16 cellular contexts compared by ENCODE assay signal in the genomic region with DNA sequence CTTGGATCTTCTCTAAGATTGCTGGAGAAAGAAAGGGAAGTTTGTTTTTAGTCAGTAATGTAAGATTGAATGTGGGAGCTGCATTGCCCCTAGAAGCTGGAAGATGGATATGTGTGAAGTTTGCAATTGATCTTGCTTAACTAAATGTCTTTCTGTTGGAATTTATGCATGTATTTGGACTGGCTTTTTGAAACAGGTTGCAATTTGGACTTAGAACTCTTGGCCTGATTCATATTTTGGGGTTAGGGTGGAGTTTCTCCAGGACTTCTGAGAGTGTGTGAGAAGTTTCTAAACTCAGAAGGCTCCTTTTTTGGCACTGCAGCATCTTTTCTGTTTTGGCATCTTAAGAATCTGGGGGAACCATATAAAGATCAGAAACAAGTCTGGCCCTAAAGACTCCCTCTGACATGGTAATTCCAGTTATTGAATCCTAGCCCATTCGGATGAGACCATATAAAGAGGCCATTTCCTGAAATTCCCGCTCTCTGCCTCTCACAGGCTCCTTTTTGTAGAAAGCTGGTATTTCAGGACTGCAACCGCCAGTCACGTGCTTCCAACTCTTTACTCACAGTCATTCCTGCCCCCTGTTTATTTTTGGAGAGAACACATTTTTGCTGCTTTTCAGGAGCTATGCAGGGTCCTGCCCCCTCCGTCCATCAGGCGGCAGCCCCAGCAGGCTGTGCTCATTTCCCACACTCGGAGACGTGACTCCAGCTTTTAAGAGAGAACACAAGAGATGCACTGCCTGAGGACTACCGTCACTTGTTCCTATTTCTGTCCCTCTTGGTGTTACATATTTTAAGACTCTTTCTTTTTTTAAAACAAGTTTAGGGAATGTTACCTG. TPM values are rescaled to one million over a fixed set of nuclear protein-coding genes. Genes with fewer than 3 reads are reported as not detected.
DNase-seq lines count a peak whose midpoint lies in the region; ATAC-seq, FAIRE-seq and TF ChIP-seq lines count a peak whose summit lies in the region.
"Had no signal": no experiment of that assay in that cellular context is flagged by ENCODE, and none has a peak within 500 bp of the region (broad histone marks: within the 10 kb centered on the region; RNA-seq: fewer than 3 reads in every experiment).

No MANE protein-coding gene starts in this region.

- H3K36me3 ChIP-seq in liver (ENCODE audit: control insufficient read depth in 4 of 4, insufficient read depth in 3 of 4, low read depth in 1 of 4, low read length in 3 of 4) (peaks cover 5 to 36% (median 18%) of the 10 kb centered on the region in 4 donors), HepG2 (replicated peaks in 1 of 2; ENCODE audit: control insufficient read depth in 1 of 2, insufficient read depth in 2 of 2, low read length in 2 of 2) (no peaks in the 10 kb centered on the region), aorta (ENCODE audit: control insufficient read depth in 1 of 2, insufficient read depth in 2 of 2, low read length in 1 of 2) (peaks cover 0 to 3% of the 10 kb centered on the region in 2 donors)

- CTCF ChIA-PET in HepG2 (lab: Yijun Ruan, JAX; ENCODE audit: low intra/inter-chr PET ratio, low total read pairs), result no interaction called here

- H4K20me1 ChIP-seq in HepG2 (ENCODE audit: insufficient read depth, low read length), result no peaks in the 10 kb centered on the region

- H3K4me3 ChIP-seq in liver (ENCODE audit: low read depth in 1 of 3, low read length in 3 of 3) (no peak overlapping the region), HepG2 (replicated peaks in 1 of 3; ENCODE audit: insufficient read depth in 1 of 3, low read depth in 2 of 3, low read length in 3 of 3) (no peak overlapping the region), aorta (ENCODE audit: low read length in 2 of 2) (no peak overlapping the region)
- H3K4me3 ChIP-seq: SK-N-MC had no signal

- no peak for FAIRE-seq in HepG2 (lab: Jason Lieb, UNC)
- FAIRE-seq: endothelial cell of umbilical vein, TTC549 had no signal

- POLR2A ChIA-PET in HepG2 (lab: Yijun Ruan, JAX), result no interaction called here

- TF ChIP-seq CTCF in liver (IDR thresholded peaks at IDR 0.05; ENCODE audit: low read depth, low read length, missing input control), result no peak
- TF ChIP-seq CTCF in HepG2 (CRISPR knock-in tag; IDR thresholded peaks at IDR 0.05), result no peak

- peak overlapping the region in 1 of 2 donors; percentile 45 for H3K27ac ChIP-seq in liver (ENCODE audit: low read depth in 1 of 2, low read length in 2 of 2)
- no peak overlapping the region for H3K27ac ChIP-seq in HepG2 (ENCODE audit: extremely low read length, insufficient read depth, low read length)
- peak overlapping the region; percentile 96 to 100 for H3K27ac ChIP-seq in aorta (ENCODE audit: low read depth in 1 of 2, low read length in 2 of 2)
- H3K27ac ChIP-seq: SK-N-MC had no signal

- 90% methylated on average over 9 of the region's 9 CpGs for WGBS in liver
- 74% methylated on average over 9 of the region's 9 CpGs for WGBS in HepG2 (ENCODE audit: low lambda C conversion rate)
- 7% methylated on average over 9 of the region's 9 CpGs for WGBS in aorta, 2 donors

- intact Hi-C loops in HepG2 (cut with micrococcal nuclease; ENCODE audit: unreplicated experiment) (no loop called here), posterior vena cava (cut with DNase I) (no loop called here), aorta (cut with DNase I) (loop anchor here in 1 of 2 donors (5.0 kb wide), 1 partner anchor 35 kb away; no protein-coding TSS in a partner anchor)

- no peaks in the 10 kb centered on the region for H3K79me2 ChIP-seq in HepG2 (ENCODE audit: insufficient read depth, low read length)

- TF ChIP-seq EP300 in HepG2 (IDR thresholded peaks at IDR 0.05; ENCODE audit: low read depth in 2 of 2, low read length in 2 of 2), result no peak
- TF ChIP-seq EP300 in HepG2 (CRISPR knock-in tag; IDR thresholded peaks at IDR 0.05; ENCODE audit: borderline replicate concordance), result no peak

- H3K27me3 ChIP-seq in liver (ENCODE audit: control insufficient read depth in 4 of 4, insufficient read depth in 4 of 4, low read length in 3 of 4) (no peaks in the 10 kb centered on the region), HepG2 (ENCODE audit: control insufficient read depth in 1 of 2, insufficient read depth in 2 of 2, low read length in 2 of 2) (no peaks in the 10 kb centered on the region; a peak in 2 of 5 replicates), aorta (ENCODE audit: control insufficient read depth in 1 of 2, insufficient read depth in 2 of 2, low read length in 1 of 2) (no peaks in the 10 kb centered on the region)

- no TSS peak for BruUV-seq in HepG2 (replicated peaks; lab: Mats Ljungman, UMichigan)

- in situ Hi-C loops in HepG2 (cut with HindIII; ENCODE audit: extremely low pct_ligation_motif_present, low pct_unique_long_range_greater_than_20kb), result no loop called here

- H2AFZ ChIP-seq in HepG2 (ENCODE audit: low read length), result no peak overlapping the region

- H3K9ac ChIP-seq in liver (ENCODE audit: low read depth in 1 of 2, low read length in 2 of 2) (no peak overlapping the region), HepG2 (ENCODE audit: insufficient read depth, low read depth, low read length) (no peak overlapping the region)

- ATAC-seq in HepG2 (no peak), aorta (ENCODE audit: low FRiP score) (peak; percentile 89), GM19397 (IDR thresholded peaks at IDR 0.05; ENCODE audit: unreplicated experiment) (no peak)

- peaks cover 0 to 10% (median 8%) of the 10 kb centered on the region in 4 donors for H3K4me1 ChIP-seq in liver (ENCODE audit: control insufficient read depth in 4 of 4, insufficient read depth in 4 of 4, low read length in 3 of 4)
- H3K4me1 ChIP-seq in HepG2 (ENCODE audit: insufficient read depth, low read length), result no peaks in the 10 kb centered on the region
- peaks cover 0 to 2% of the 10 kb centered on the region in 2 donors for H3K4me1 ChIP-seq in aorta (ENCODE audit: control insufficient read depth in 1 of 2, insufficient read depth in 2 of 2, low read length in 2 of 2)

- DNase-seq in HepG2 (ENCODE audit: low spot score) (no peak), hepatic stellate cell (ENCODE audit: low spot score) (peak; percentile 68), posterior vena cava (ENCODE audit: low spot score) (peak; percentile 82), aorta (peak; percentile 80 to 88), NCI-H446 treated with DMSO at 0.1 percent for 48 hours (lab: John Stamatoyannopoulos, UW) (no peak), CD1c-positive myeloid dendritic cell (ENCODE audit: extremely low spot score) (no peak)
- DNase-seq: 8988T; activated CD8-positive, alpha-beta memory T cell treated with anti-CD3 and anti-CD28 coated beads for 24 hours; activated effector memory CD4-positive, alpha-beta T cell treated with anti-CD3 and anti-CD28 coated beads, Interleukin-2, amount 50 U/mL, for 16 hours; COR-L47; HFFc6 had no signal

- TF ChIP-seq POLR2A in HepG2 (IDR thresholded peaks at IDR 0.05; ENCODE audit: insufficient read depth in 1 of 2, low read depth in 2 of 2, low read length in 2 of 2), result no peak

- no peaks in the 10 kb centered on the region for H3K9me3 ChIP-seq in liver (ENCODE audit: control insufficient read depth in 4 of 4, low read length in 3 of 4)
- no peaks in the 10 kb centered on the region for H3K9me3 ChIP-seq in HepG2 (ENCODE audit: low read length)
- no peaks in the 10 kb centered on the region for H3K9me3 ChIP-seq in aorta (ENCODE audit: control insufficient read depth, low read length)

- TF ChIP-seq RAD21 in liver (IDR thresholded peaks at IDR 0.05) (peak in 1 of 2 donors; percentile 14), HepG2 (CRISPR knock-in tag; IDR thresholded peaks at IDR 0.05) (no peak)

- no peak overlapping the region for H3K4me2 ChIP-seq in HepG2 (ENCODE audit: low read depth, low read length)

RNA-seq across cellular contexts. Expression of a gene that starts 26.6 kb away (rescaled TPM):
- total RNA-seq in liver (10 to 100 TPM in 1 of 2 donors, 1 to 10 TPM in 1; 7.8 to 13.5 TPM), HepG2 (2016; rRNA removed; fragmentation: Illumina TruSeq; extraction: Trizol) (0.15 TPM in 1 of 2 replicates, not detected in the other), posterior vena cava (10 to 100 TPM; 44.9 to 79.6 TPM), aorta (10 to 100 TPM; 44.3 to 64.0 TPM)
- polyA plus RNA-seq in liver (10 to 100 TPM; 25.1 to 33.6 TPM), HepG2 (2011; rRNA removed) (0.55 and 0.78 TPM in 2 replicates), aorta (10 to 100 TPM; 42.1 to 62.5 TPM)
- total RNA-seq in HepG2 (2016; cell fraction: cytosol; rRNA removed; fragmentation: Illumina TruSeq; extraction: Trizol; ENCODE audit: low read depth), result 1.3 TPM in 1 of 2 replicates, not detected in the other
- 0.28 and 0.31 TPM in 2 replicates for total RNA-seq in HepG2 (2016; cell fraction: insoluble cytoplasmic fraction; rRNA removed; fragmentation: Illumina TruSeq; extraction: Trizol)
- total RNA-seq in HepG2 (2016; cell fraction: membrane; rRNA removed; fragmentation: Illumina TruSeq; extraction: Trizol), result not detected in 2 replicates
- 0.81 TPM in 1 of 2 replicates, not detected in the other for total RNA-seq in HepG2 (2016; cell fraction: nucleus; rRNA removed; fragmentation: Illumina TruSeq; extraction: Trizol)
- 0.10 and 0.36 TPM in 2 replicates for polyA plus RNA-seq in HepG2 (2011; cell fraction: cytosol; rRNA removed)
- 1.7 and 1.8 TPM in 2 replicates for polyA plus RNA-seq in HepG2 (2011; cell fraction: nucleus; rRNA removed)
- polyA plus RNA-seq in HepG2 (2012), result 0.38 and 1.8 TPM in 2 replicates
- 0.18 TPM in 1 of 2 replicates, not detected in the other for polyA plus RNA-seq in HepG2 (2016; cell fraction: cytosol; fragmentation: Illumina TruSeq; extraction: Trizol; ENCODE audit: low read depth)
- polyA plus RNA-seq in HepG2 (2016; cell fraction: insoluble cytoplasmic fraction; fragmentation: Illumina TruSeq; extraction: Trizol; ENCODE audit: low read depth), result not detected in 2 replicates
- polyA plus RNA-seq in HepG2 (2016; cell fraction: membrane; fragmentation: Illumina TruSeq; extraction: Trizol; ENCODE audit: low read depth), result 0.26 TPM in 1 of 2 replicates, not detected in the other
- 0.85 and 1.1 TPM in 2 replicates for polyA plus RNA-seq in HepG2 (2016; cell fraction: nucleus; fragmentation: Illumina TruSeq; extraction: Trizol; ENCODE audit: insufficient read depth, low read depth)
- polyA minus RNA-seq in HepG2 (2011; rRNA and poly(A)+ RNA removed; ENCODE audit: low replicate concordance), result 0.32 and 11.4 TPM in 2 replicates
- 1.6 TPM in 1 of 2 replicates, not detected in the other for polyA minus RNA-seq in HepG2 (2011; cell fraction: cytosol; rRNA and poly(A)+ RNA removed)
- polyA minus RNA-seq in HepG2 (2011; cell fraction: nucleus; rRNA and poly(A)+ RNA removed), result 1.1 and 1.5 TPM in 2 replicates

RNA-seq across cellular contexts. Expression of a gene that starts 30.4 kb away (rescaled TPM):
- 1 to 10 TPM; 2.1 to 5.8 TPM for total RNA-seq in liver
- polyA plus RNA-seq in liver, result 1 to 10 TPM; 2.1 to 4.3 TPM
- 1.4 and 2.5 TPM in 2 replicates for total RNA-seq in HepG2 (2016; rRNA removed; fragmentation: Illumina TruSeq; extraction: Trizol)
- 0.10 and 0.18 TPM in 2 replicates for total RNA-seq in HepG2 (2016; cell fraction: cytosol; rRNA removed; fragmentation: Illumina TruSeq; extraction: Trizol; ENCODE audit: low read depth)
- total RNA-seq in HepG2 (2016; cell fraction: insoluble cytoplasmic fraction; rRNA removed; fragmentation: Illumina TruSeq; extraction: Trizol), result 0.58 and 0.78 TPM in 2 replicates
- total RNA-seq in HepG2 (2016; cell fraction: membrane; rRNA removed; fragmentation: Illumina TruSeq; extraction: Trizol), result 0.40 and 0.79 TPM in 2 replicates
- total RNA-seq in HepG2 (2016; cell fraction: nucleus; rRNA removed; fragmentation: Illumina TruSeq; extraction: Trizol), result 1.5 and 2.1 TPM in 2 replicates
- polyA plus RNA-seq in HepG2 (2011; rRNA removed), result 2.5 and 3.2 TPM in 2 replicates
- polyA plus RNA-seq in HepG2 (2011; cell fraction: cytosol; rRNA removed), result 1.4 and 1.6 TPM in 2 replicates
- polyA plus RNA-seq in HepG2 (2011; cell fraction: nucleus; rRNA removed), result 6.3 and 7.1 TPM in 2 replicates
- 0.68 and 0.72 TPM in 2 replicates for polyA plus RNA-seq in HepG2 (2012)
- polyA plus RNA-seq in HepG2 (2016; cell fraction: cytosol; fragmentation: Illumina TruSeq; extraction: Trizol; ENCODE audit: low read depth), result 0.16 and 0.20 TPM in 2 replicates
- polyA plus RNA-seq in HepG2 (2016; cell fraction: insoluble cytoplasmic fraction; fragmentation: Illumina TruSeq; extraction: Trizol; ENCODE audit: low read depth), result 0.61 and 1.4 TPM in 2 replicates
- polyA plus RNA-seq in HepG2 (2016; cell fraction: membrane; fragmentation: Illumina TruSeq; extraction: Trizol; ENCODE audit: low read depth), result 0.31 and 0.41 TPM in 2 replicates
- polyA plus RNA-seq in HepG2 (2016; cell fraction: nucleus; fragmentation: Illumina TruSeq; extraction: Trizol; ENCODE audit: insufficient read depth, low read depth), result 2.3 and 3.5 TPM in 2 replicates
- 2.7 and 14.2 TPM in 2 replicates for polyA minus RNA-seq in HepG2 (2011; rRNA and poly(A)+ RNA removed; ENCODE audit: low replicate concordance)
- polyA minus RNA-seq in HepG2 (2011; cell fraction: cytosol; rRNA and poly(A)+ RNA removed), result 0.69 and 1.3 TPM in 2 replicates
- 3.0 and 3.6 TPM in 2 replicates for polyA minus RNA-seq in HepG2 (2011; cell fraction: nucleus; rRNA and poly(A)+ RNA removed)
- 100 to 1,000 TPM; 158 to 188 TPM for total RNA-seq in posterior vena cava
- total RNA-seq in aorta, result 100 to 1,000 TPM; 134 to 405 TPM
- 10 to 100 TPM; 30.2 to 54.5 TPM for polyA plus RNA-seq in aorta

Comparison
In these comparisons a context has a peak if more than half of its experiments do, and no peak if none do; other contexts are left out.
1. DNase-seq: peak in hepatic stellate cell (single experiment), posterior vena cava (single experiment) and aorta (2 of 2); none in HepG2 (single experiment), NCI-H446 treated with DMSO at 0.1 percent for 48 hours (single experiment) and CD1c-positive myeloid dendritic cell (single experiment).
2. RNA of a gene that starts 30.4 kb away (total RNA-seq): 134 to 405 TPM in aorta and 158 to 188 TPM in posterior vena cava; 2.1 to 5.8 TPM in liver and 0.10 to 2.5 TPM in HepG2; every median in the first group is over 10 times any median in the second.